ENCODE assay signal across 23 cellular contexts in the genomic region with DNA sequence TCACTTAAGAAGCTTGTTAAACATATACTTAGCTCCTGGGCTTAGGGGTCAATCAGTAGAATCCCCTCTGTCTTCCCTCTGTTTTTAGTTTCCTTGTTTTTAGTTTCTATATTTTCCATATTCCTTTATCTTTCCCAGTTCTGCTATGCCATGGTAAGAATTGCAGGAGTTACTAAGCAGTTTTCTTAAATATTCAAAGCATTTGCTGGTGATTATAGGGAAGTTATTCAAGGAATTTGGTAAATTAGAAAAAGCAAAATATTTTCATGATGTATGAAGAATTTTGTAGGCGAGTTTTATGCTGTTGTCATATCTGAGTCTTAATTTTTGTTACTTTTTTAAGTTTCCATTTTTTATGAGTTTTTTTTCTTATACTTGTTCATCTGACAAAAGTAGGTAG.
"Had no signal": no experiment of that assay in that cellular context is flagged by ENCODE, and none has a peak within 500 bp of the region (broad histone marks: within the 10 kb centered on the region; RNA-seq: fewer than 3 reads in every experiment).

No MANE protein-coding gene starts in this region.

- H3K36me3 ChIP-seq: prostate gland, right atrium auricular region, transverse colon, uterus had no signal

- ATAC-seq: activated CD8-positive, alpha-beta memory T cell treated with anti-CD3 and anti-CD28 coated beads, Interleukin-2, amount 10 ng/mL, durations not matched to agents 7 days and 5 days; body of pancreas; foreskin keratinocyte had no signal

- H3K4me1 ChIP-seq: body of pancreas, prostate gland, right atrium auricular region, uterus had no signal

- H3K27ac Mint-ChIP-seq: activated B cell treated with CpG ODN at 0.5 μM for 24 hours; activated CD4-positive, alpha-beta memory T cell treated with anti-CD3 and anti-CD28 coated beads, Interleukin-2, amount 10 ng/mL, durations not matched to agents 7 days and 5 days; activated CD8-positive, alpha-beta memory T cell treated with anti-CD3 and anti-CD28 coated beads, Interleukin-2, amount 10 ng/mL, durations not matched to agents 7 days and 5 days; activated naive CD8-positive, alpha-beta T cell treated with anti-CD3 and anti-CD28 coated beads, Interleukin-2, amount 10 ng/mL, durations not matched to agents 7 days and 5 days; activated T-helper 2 cell treated with anti-CD3 and anti-CD28 coated beads, Interferon-gamma antibody, Interleukin-2, Interleukin-4, amounts not matched to agents 10 μg/mL and 5 μg/mL and 100 μg/mL, durations not matched to agents 14 hours and 24 hours and 36 hours; stimulated activated naive CD8-positive, alpha-beta T cell treated with anti-CD3 and anti-CD28 coated beads, Interleukin-15, Interleukin-2, amounts not matched to agents 100 ng/mL and 50 ng/mL, for 24 hours had no signal

- H3K4me1 Mint-ChIP-seq: activated B cell treated with CpG ODN at 0.5 μM for 24 hours; activated CD4-positive, alpha-beta memory T cell treated with anti-CD3 and anti-CD28 coated beads, Interleukin-2, amount 10 ng/mL, durations not matched to agents 7 days and 5 days; activated CD8-positive, alpha-beta memory T cell treated with anti-CD3 and anti-CD28 coated beads, Interleukin-2, amount 10 ng/mL, durations not matched to agents 7 days and 5 days; activated naive CD8-positive, alpha-beta T cell treated with anti-CD3 and anti-CD28 coated beads, Interleukin-2, amount 10 ng/mL, durations not matched to agents 7 days and 5 days had no signal

- H3K27me3 Mint-ChIP-seq: activated B cell treated with CpG ODN at 0.5 μM for 24 hours; activated CD4-positive, alpha-beta memory T cell treated with anti-CD3 and anti-CD28 coated beads, Interleukin-2, amount 10 ng/mL, durations not matched to agents 7 days and 5 days; activated CD8-positive, alpha-beta memory T cell treated with anti-CD3 and anti-CD28 coated beads, Interleukin-2, amount 10 ng/mL, durations not matched to agents 7 days and 5 days; activated naive CD8-positive, alpha-beta T cell treated with anti-CD3 and anti-CD28 coated beads, Interleukin-2, amount 10 ng/mL, durations not matched to agents 7 days and 5 days; stimulated activated naive CD8-positive, alpha-beta T cell treated with anti-CD3 and anti-CD28 coated beads, Interleukin-15, Interleukin-2, amounts not matched to agents 100 ng/mL and 50 ng/mL, for 24 hours had no signal

- H3K4me3 Mint-ChIP-seq: activated B cell treated with CpG ODN at 0.5 μM for 24 hours; activated CD4-positive, alpha-beta memory T cell treated with anti-CD3 and anti-CD28 coated beads, Interleukin-2, amount 10 ng/mL, durations not matched to agents 7 days and 5 days; activated CD8-positive, alpha-beta memory T cell treated with anti-CD3 and anti-CD28 coated beads, Interleukin-2, amount 10 ng/mL, durations not matched to agents 7 days and 5 days; activated naive CD8-positive, alpha-beta T cell treated with anti-CD3 and anti-CD28 coated beads, Interleukin-2, amount 10 ng/mL, durations not matched to agents 7 days and 5 days; neural crest cell; stimulated activated naive CD8-positive, alpha-beta T cell treated with anti-CD3 and anti-CD28 coated beads, Interleukin-15, Interleukin-2, amounts not matched to agents 100 ng/mL and 50 ng/mL, for 24 hours had no signal

- DNase-seq: activated B cell treated with CpG ODN at 0.5 μM for 24 hours; activated CD4-positive, alpha-beta memory T cell treated with anti-CD3 and anti-CD28 coated beads, Interleukin-2, amount 10 ng/mL, durations not matched to agents 7 days and 5 days; activated CD4-positive, alpha-beta T cell treated with anti-CD3 and anti-CD28 coated beads for 48 hours; activated CD8-positive, alpha-beta memory T cell treated with anti-CD3 and anti-CD28 coated beads, Interleukin-2, amount 10 ng/mL, durations not matched to agents 7 days and 5 days; activated naive CD4-positive, alpha-beta T cell treated with Interleukin-2 at 50 U/mL for 16 hours; activated naive CD8-positive, alpha-beta T cell treated with anti-CD3 and anti-CD28 coated beads, Interleukin-2, amount 10 ng/mL, durations not matched to agents 7 days and 5 days; body of pancreas; central memory CD4-positive, alpha-beta T cell; effector CD4-positive, alpha-beta T cell; foreskin keratinocyte; hypothalamus; transverse colon; uterus had no signal

- H3K9me3 Mint-ChIP-seq: activated B cell treated with CpG ODN at 0.5 μM for 24 hours; activated CD4-positive, alpha-beta memory T cell treated with anti-CD3 and anti-CD28 coated beads, Interleukin-2, amount 10 ng/mL, durations not matched to agents 7 days and 5 days; activated naive CD8-positive, alpha-beta T cell treated with anti-CD3 and anti-CD28 coated beads, Interleukin-2, amount 10 ng/mL, durations not matched to agents 7 days and 5 days; activated T-helper 2 cell treated with anti-CD3 and anti-CD28 coated beads, Interferon-gamma antibody, Interleukin-2, Interleukin-4, amounts not matched to agents 10 μg/mL and 5 μg/mL and 100 μg/mL, durations not matched to agents 14 hours and 24 hours and 36 hours; stimulated activated naive CD8-positive, alpha-beta T cell treated with anti-CD3 and anti-CD28 coated beads, Interleukin-15, Interleukin-2, amounts not matched to agents 100 ng/mL and 50 ng/mL, for 24 hours had no signal

- H3K27ac ChIP-seq: body of pancreas, coronary artery, esophagus muscularis mucosa, foreskin keratinocyte, prostate gland, right atrium auricular region, skin epidermis, transverse colon, uterus had no signal

- H3K4me3 ChIP-seq: body of pancreas, coronary artery, esophagus muscularis mucosa, lung, prostate gland, right atrium auricular region, skin epidermis, transverse colon, uterus had no signal

- FAIRE-seq: keratinocyte had no signal

- H3K27me3 ChIP-seq: body of pancreas, esophagus muscularis mucosa, foreskin keratinocyte, right atrium auricular region, transverse colon, uterus had no signal

- H3K9me3 ChIP-seq: body of pancreas, esophagus muscularis mucosa, prostate gland, right atrium auricular region, transverse colon, uterus had no signal
